In the genomic region with DNA sequence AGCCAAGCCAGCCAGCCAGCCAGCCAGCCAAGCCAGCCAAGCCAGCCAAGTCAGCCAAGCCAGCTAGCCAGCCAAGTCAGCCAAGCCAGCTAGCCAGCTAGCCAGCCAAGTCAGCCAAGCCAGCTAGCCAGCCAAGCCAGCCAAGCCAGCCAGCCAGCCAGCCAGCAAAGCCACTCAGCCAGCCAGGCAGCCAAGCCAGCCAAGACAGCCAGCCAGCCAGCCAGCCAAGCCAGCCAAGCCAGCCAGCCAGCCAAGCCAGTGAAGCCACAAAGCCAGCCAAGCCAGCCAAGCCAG, we compare ENCODE assay signal across 7 cellular contexts.
A peak's percentile ranks its signal among the peaks of the same experiment; 100 is the strongest.
DNase-seq lines count a peak whose midpoint lies in the region; ATAC-seq, FAIRE-seq and TF ChIP-seq lines count a peak whose summit lies in the region.
"Not testable (repeated sequence)": the region's sequence is repeated elsewhere in the genome, so short reads cannot be mapped to it uniquely, and the experiment has no call there.

No MANE protein-coding gene starts in this region.

- H3K27ac Mint-ChIP-seq in type B pancreatic cell, result not testable (repeated sequence)

- not testable (repeated sequence) for H3K27me3 ChIP-seq in lower lobe of right lung (ENCODE audit: low read depth); sigmoid colon

- TF ChIP-seq EP300 in sigmoid colon (IDR thresholded peaks at IDR 0.05), result not testable (repeated sequence)

- H3K9me3 Mint-ChIP-seq in type B pancreatic cell, result not testable (repeated sequence)

- TF ChIP-seq POLR2A in sigmoid colon (IDR thresholded peaks at IDR 0.05), result not testable (repeated sequence)

- not testable (repeated sequence) for H3K4me1 Mint-ChIP-seq in type B pancreatic cell (ENCODE audit: unreplicated experiment)

- not testable (repeated sequence) for TF ChIP-seq CTCF in kidney (IDR thresholded peaks at IDR 0.05; ENCODE audit: borderline replicate concordance, extremely low read depth, insufficient read depth); lower lobe of right lung (IDR thresholded peaks at IDR 0.05); sigmoid colon (IDR thresholded peaks at IDR 0.05); type B pancreatic cell (conservative IDR thresholded peaks at IDR 0.05)

- H3K4me1 ChIP-seq in kidney (ENCODE audit: control insufficient read depth in 1 of 2, insufficient read depth in 1 of 2, low read depth in 1 of 2, low read length in 2 of 2); lower lobe of right lung; sigmoid colon: not testable (repeated sequence)

- intact Hi-C loops in cardiac septum (cut with DNase I); kidney (cut with DNase I); lower lobe of right lung (cut with DNase I); sigmoid colon (cut with DNase I): not testable (repeated sequence)

- not testable (repeated sequence) for H3K9ac ChIP-seq in kidney (ENCODE audit: low read length in 2 of 2)

- H3K4me3 ChIP-seq in kidney (ENCODE audit: low read length in 2 of 2); lower lobe of right lung; sigmoid colon: not testable (repeated sequence)

- H3K36me3 Mint-ChIP-seq in type B pancreatic cell, result not testable (repeated sequence)

- not testable (repeated sequence) for H3K9me3 ChIP-seq in kidney (ENCODE audit: control insufficient read depth in 1 of 2, low read length in 2 of 2); lower lobe of right lung; sigmoid colon

- not testable (repeated sequence) for ATAC-seq in lower lobe of right lung

- not testable (repeated sequence) for H3K36me3 ChIP-seq in kidney (ENCODE audit: control insufficient read depth in 1 of 2, insufficient read depth in 2 of 2, low read length in 2 of 2); lower lobe of right lung; sigmoid colon

- H3K27ac ChIP-seq in kidney (ENCODE audit: low read depth in 2 of 2, low read length in 2 of 2); lower lobe of right lung; sigmoid colon: not testable (repeated sequence)

- DNase-seq in RPMI8226, result peak; percentile 1
- DNase-seq in activated CD8-positive, alpha-beta memory T cell treated with anti-CD3 and anti-CD28 coated beads for 24 hours, result peak; percentile 60
- peak; percentile 77 for DNase-seq in cardiac septum (ENCODE audit: low spot score)
- DNase-seq in kidney, result peak; percentile 67
- peak; percentile 46 for DNase-seq in lower lobe of right lung
- peak; percentile 69 for DNase-seq in sigmoid colon
- peak; percentile 68 for DNase-seq in type B pancreatic cell (ENCODE audit: extremely low spot score, unreplicated experiment)

- not testable (repeated sequence) for H3K4me3 Mint-ChIP-seq in type B pancreatic cell

- FAIRE-seq in kidney (lab: Jason Lieb, UNC), result not testable (repeated sequence)

- not testable (repeated sequence) for H3K27me3 Mint-ChIP-seq in type B pancreatic cell

Comparison
In these comparisons a context has a peak if more than half of its experiments do, and no peak if none do; other contexts are left out.
1. DNase-seq: peak in every context shown above with its lines; median percentile 77 in cardiac septum; 69 in sigmoid colon; 68 in type B pancreatic cell; 67 in kidney; 60 in activated CD8-positive, alpha-beta memory T cell treated with anti-CD3 and anti-CD28 coated beads for 24 hours; 46 in lower lobe of right lung; 1 in RPMI8226.